In the genomic region with DNA sequence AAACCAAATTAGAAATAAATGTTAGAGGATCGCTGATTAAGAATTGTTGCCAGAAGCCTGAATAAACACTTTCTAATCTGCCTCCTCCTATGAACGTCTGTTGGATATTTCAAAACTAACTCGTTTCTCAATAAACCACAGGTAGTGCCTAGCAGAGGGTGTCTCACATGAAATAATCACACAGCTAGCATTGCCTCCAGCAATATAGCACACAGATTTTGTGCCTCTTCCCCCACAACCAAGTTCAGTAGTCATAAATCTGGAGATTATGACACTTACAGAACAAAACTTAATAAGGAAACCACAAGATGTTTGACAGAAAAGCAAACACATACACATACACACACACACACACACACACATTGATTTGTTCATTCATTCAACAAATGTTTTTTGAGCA, we compare ENCODE assay signal across 24 cellular contexts.
"Had no signal": no experiment of that assay in that cellular context is flagged by ENCODE, and none has a peak within 500 bp of the region (broad histone marks: within the 10 kb centered on the region; RNA-seq: fewer than 3 reads in every experiment).

No MANE protein-coding gene starts in this region.

- H3K4me3 Mint-ChIP-seq: activated CD4-positive, alpha-beta T cell treated with anti-CD3 and anti-CD28 coated beads for 36 hours; activated naive CD8-positive, alpha-beta T cell treated with anti-CD3 and anti-CD28 coated beads for 36 hours; endodermal cell; mesothelial cell of epicardium; naive thymus-derived CD8-positive, alpha-beta T cell; neural progenitor cell; stimulated activated effector memory CD8-positive, alpha-beta T cell treated with anti-CD3 and anti-CD28 coated beads, Interleukin-12 subunit alpha, Interleukin-12 subunit beta, amount 100 ng/mL, for 72 hours; stimulated activated naive CD8-positive, alpha-beta T cell treated with anti-CD3 and anti-CD28 coated beads, Interleukin-15, amount 100 ng/mL, for 72 hours; WTC11 had no signal

- H3K4me1 Mint-ChIP-seq: activated CD4-positive, alpha-beta T cell treated with anti-CD3 and anti-CD28 coated beads for 36 hours; activated naive CD8-positive, alpha-beta T cell treated with anti-CD3 and anti-CD28 coated beads for 36 hours; mesothelial cell of epicardium; naive thymus-derived CD8-positive, alpha-beta T cell; neural progenitor cell; stimulated activated effector memory CD8-positive, alpha-beta T cell treated with anti-CD3 and anti-CD28 coated beads, Interleukin-12 subunit alpha, Interleukin-12 subunit beta, amount 100 ng/mL, for 72 hours; stimulated activated naive CD8-positive, alpha-beta T cell treated with anti-CD3 and anti-CD28 coated beads, Interleukin-15, amount 100 ng/mL, for 72 hours; WTC11 had no signal

- H3K36me3 ChIP-seq: esophagus squamous epithelium, gastrocnemius medialis, left ventricle myocardium inferior, neural progenitor cell, right lobe of liver, tibial artery had no signal

- DNase-seq: activated CD4-positive, alpha-beta T cell treated with anti-CD3 and anti-CD28 coated beads for 36 hours; activated CD4-positive, alpha-beta T cell treated with anti-CD3 and anti-CD28 coated beads, Interleukin-2, amount 50 U/mL, for 48 hours; activated naive CD4-positive, alpha-beta T cell treated with Interleukin-2 at 50 U/mL for 16 hours; activated naive CD8-positive, alpha-beta T cell treated with anti-CD3 and anti-CD28 coated beads for 36 hours; activated T-cell treated with anti-CD3 and anti-CD28 coated beads, Interleukin-2, amount 50 U/mL, for 48 hours; cerebellar nuclear complex; endodermal cell; esophagus squamous epithelium; gastrocnemius medialis; hippocampal formation; kidney glomerular epithelial cell; left ventricle myocardium inferior; naive thymus-derived CD8-positive, alpha-beta T cell; posterior cingulate gyrus; right lobe of liver; stimulated activated CD4-positive, alpha-beta T cell treated with anti-CD3 and anti-CD28 coated beads, Interleukin-1b, Interleukin-23, amount 100 ng/mL, for 48 hours; stimulated activated naive CD8-positive, alpha-beta T cell treated with anti-CD3 and anti-CD28 coated beads, Interleukin-15, amount 100 ng/mL, for 72 hours; tibial artery had no signal

- H3K9ac ChIP-seq: neural progenitor cell had no signal

- H3K27me3 ChIP-seq: esophagus squamous epithelium, gastrocnemius medialis, neural progenitor cell, right lobe of liver, tibial artery had no signal

- H3K4me3 ChIP-seq: coronary artery, esophagus squamous epithelium, gastrocnemius medialis, left ventricle myocardium inferior, neural progenitor cell, right lobe of liver, skin epidermis, tibial artery had no signal

- H2AFZ ChIP-seq: neural progenitor cell had no signal

- H3K36me3 Mint-ChIP-seq: activated naive CD8-positive, alpha-beta T cell treated with anti-CD3 and anti-CD28 coated beads for 36 hours; mesothelial cell of epicardium; neural progenitor cell; stimulated activated effector memory CD8-positive, alpha-beta T cell treated with anti-CD3 and anti-CD28 coated beads, Interleukin-12 subunit alpha, Interleukin-12 subunit beta, amount 100 ng/mL, for 72 hours; WTC11 had no signal

- H3K27ac Mint-ChIP-seq: activated CD4-positive, alpha-beta T cell treated with anti-CD3 and anti-CD28 coated beads for 36 hours; activated naive CD8-positive, alpha-beta T cell treated with anti-CD3 and anti-CD28 coated beads for 36 hours; endodermal cell; mesothelial cell of epicardium; naive thymus-derived CD8-positive, alpha-beta T cell; neural progenitor cell; stimulated activated effector memory CD8-positive, alpha-beta T cell treated with anti-CD3 and anti-CD28 coated beads, Interleukin-12 subunit alpha, Interleukin-12 subunit beta, amount 100 ng/mL, for 72 hours; stimulated activated naive CD8-positive, alpha-beta T cell treated with anti-CD3 and anti-CD28 coated beads, Interleukin-15, amount 100 ng/mL, for 72 hours; WTC11 had no signal

- H3K27me3 Mint-ChIP-seq: activated CD4-positive, alpha-beta T cell treated with anti-CD3 and anti-CD28 coated beads for 36 hours; activated naive CD8-positive, alpha-beta T cell treated with anti-CD3 and anti-CD28 coated beads for 36 hours; naive thymus-derived CD8-positive, alpha-beta T cell; stimulated activated naive CD8-positive, alpha-beta T cell treated with anti-CD3 and anti-CD28 coated beads, Interleukin-15, amount 100 ng/mL, for 72 hours had no signal

- H3K9me3 Mint-ChIP-seq: endodermal cell had no signal

- ATAC-seq: activated CD4-positive, alpha-beta T cell treated with anti-CD3 and anti-CD28 coated beads for 36 hours; gastrocnemius medialis; naive thymus-derived CD8-positive, alpha-beta T cell; right lobe of liver; stimulated activated effector memory CD8-positive, alpha-beta T cell treated with anti-CD3 and anti-CD28 coated beads, Interleukin-12 subunit alpha, Interleukin-12 subunit beta, amount 100 ng/mL, for 72 hours; stimulated activated naive CD8-positive, alpha-beta T cell treated with anti-CD3 and anti-CD28 coated beads, Interleukin-15, amount 100 ng/mL, for 72 hours; WTC11 had no signal

- H3K9me3 ChIP-seq: esophagus squamous epithelium, gastrocnemius medialis, right lobe of liver, tibial artery had no signal

- H3K27ac ChIP-seq: coronary artery, esophagus squamous epithelium, gastrocnemius medialis, left ventricle myocardium inferior, neural progenitor cell, right lobe of liver, skin epidermis, tibial artery had no signal

- H3K4me2 ChIP-seq: neural progenitor cell had no signal
